In genomic region chrY:14834103-14835060, GRCh38 we compare ENCODE assay signal across 13 cellular contexts.
DNase-seq lines count a peak whose midpoint lies in the region; ATAC-seq and FAIRE-seq lines count a peak whose summit lies in the region.
"Had no signal": no experiment of that assay in that cellular context is flagged by ENCODE, and none has a peak within 500 bp of the region (broad histone marks: within the 10 kb centered on the region; RNA-seq: fewer than 3 reads in every experiment).

No MANE protein-coding gene starts in this region.

- no peak overlapping the region for H3K23ac ChIP-seq in mesendoderm (ENCODE audit: low read length)

- H3K79me1 ChIP-seq in mesendoderm (ENCODE audit: low read length): no peaks in the 10 kb centered on the region

- ATAC-seq in HG02938 (IDR thresholded peaks at IDR 0.05; ENCODE audit: unreplicated experiment): peak; percentile 60
- no peak for ATAC-seq in GM19467 (IDR thresholded peaks at IDR 0.05; ENCODE audit: unreplicated experiment)
- ATAC-seq: Panc1 had no signal

- H3K56ac ChIP-seq in mesendoderm (ENCODE audit: low read length): no peak overlapping the region

- H3K4me3 ChIP-seq in mesendoderm (ENCODE audit: low read length): no peak overlapping the region

- H4K5ac ChIP-seq in mesendoderm (ENCODE audit: low read length): no peak overlapping the region

- H3K18ac ChIP-seq in mesendoderm (ENCODE audit: low read length): no peak overlapping the region

- peak; percentile 75 for FAIRE-seq in GM18507 (lab: Jason Lieb, UNC)
- FAIRE-seq: H1, TTC549 had no signal

- H3K27me3 ChIP-seq in mesendoderm (ENCODE audit: insufficient read depth, low read length, poor library complexity): no peaks in the 10 kb centered on the region

- no peaks in the 10 kb centered on the region for H3K79me2 ChIP-seq in mesendoderm (ENCODE audit: control insufficient read depth, insufficient read depth, low read length)

- H3K27ac ChIP-seq in mesendoderm (ENCODE audit: low read depth, low read length): no peak overlapping the region

- DNase-seq in GM18507 (ENCODE audit: extremely low spot score, insufficient read length, low read depth) (peak; percentile 0), T1000 (lab: John Stamatoyannopoulos, UW) (peak; percentile 6), mesendoderm (peak; percentile 59), cortex of kidney (lab: John Stamatoyannopoulos, UW) (no peak), NOMO-1 (lab: John Stamatoyannopoulos, UW; ENCODE audit: unreplicated experiment in 2 of 2) (no peak)
- no peak for DNase-seq in effector CD8-positive, alpha-beta T cell (lab: John Stamatoyannopoulos, UW)
- DNase-seq: activated T-cell treated with anti-CD3 and anti-CD28 coated beads, Interleukin-2, amount 50 U/mL, for 48 hours; stimulated activated CD4-positive, alpha-beta T cell treated with anti-CD3 and anti-CD28 coated beads, Interleukin-4, amount 100 ng/mL, for 4 hours had no signal

- H3K4me2 ChIP-seq in mesendoderm (ENCODE audit: low read length): no peak overlapping the region

- no peak overlapping the region for H3K9ac ChIP-seq in mesendoderm (ENCODE audit: low read length)

- WGBS in mesendoderm (ENCODE audit: extremely low coverage, insufficient coverage, low lambda C conversion rate): no CpG with 5 or more reads among the region's 4 CpGs

- H2BK120ac ChIP-seq in mesendoderm (ENCODE audit: low read depth, low read length): no peak overlapping the region

- H4K8ac ChIP-seq in mesendoderm (ENCODE audit: low read depth, low read length): no peak overlapping the region

- H3K4ac ChIP-seq in mesendoderm (ENCODE audit: low read depth, low read length): no peak overlapping the region

- H3K36me3 ChIP-seq in mesendoderm (ENCODE audit: control insufficient read depth, insufficient read depth, low read length): peaks cover 5% of the 10 kb centered on the region

- H3K4me1 ChIP-seq in mesendoderm (ENCODE audit: control insufficient read depth, low read depth, low read length): no peaks in the 10 kb centered on the region

- H2BK15ac ChIP-seq in mesendoderm (replicated peaks; ENCODE audit: low read depth): no peak overlapping the region

- H2BK5ac ChIP-seq in mesendoderm (ENCODE audit: low read length): no peak overlapping the region

- H2AK5ac ChIP-seq in mesendoderm (ENCODE audit: low read length): no peak overlapping the region

Comparison
In these comparisons a context has a peak if more than half of its experiments do, and no peak if none do; other contexts are left out.
1. DNase-seq: peak in GM18507 (single experiment), T1000 (single experiment) and mesendoderm (single experiment); none in cortex of kidney (single experiment), effector CD8-positive, alpha-beta T cell (single experiment) and NOMO-1 (0 of 2).